20 cellular contexts compared by ENCODE assay signal in genomic region chr16:68935008-68935407, GRCh38.
"Had no signal": no experiment of that assay in that cellular context is flagged by ENCODE, and none has a peak within 500 bp of the region (broad histone marks: within the 10 kb centered on the region; RNA-seq: fewer than 3 reads in every experiment).

No MANE protein-coding gene starts in this region.

- H3K4me3 Mint-ChIP-seq: activated CD4-positive, alpha-beta memory T cell treated with anti-CD3 and anti-CD28 coated beads, Interleukin-2, amount 10 ng/mL, durations not matched to agents 7 days and 5 days; activated CD8-positive, alpha-beta memory T cell treated with anti-CD3 and anti-CD28 coated beads, Interleukin-2, amount 10 ng/mL, durations not matched to agents 7 days and 5 days; activated naive CD8-positive, alpha-beta T cell; memory B cell; naive thymus-derived CD8-positive, alpha-beta T cell; stimulated activated naive CD8-positive, alpha-beta T cell treated with anti-CD3 and anti-CD28 coated beads, Interleukin-15, amount 100 ng/mL, for 72 hours; type B pancreatic cell had no signal

- H3K36me3 ChIP-seq: ovary had no signal

- H3K4me1 ChIP-seq: gastrocnemius medialis, left ventricle myocardium inferior, psoas muscle had no signal

- H3K9me3 Mint-ChIP-seq: activated CD4-positive, alpha-beta memory T cell treated with anti-CD3 and anti-CD28 coated beads, Interleukin-2, amount 10 ng/mL, durations not matched to agents 7 days and 5 days; memory B cell; naive thymus-derived CD8-positive, alpha-beta T cell; stimulated activated naive CD8-positive, alpha-beta T cell treated with anti-CD3 and anti-CD28 coated beads, Interleukin-15, amount 100 ng/mL, for 72 hours; type B pancreatic cell had no signal

- H3K4me3 ChIP-seq: gastrocnemius medialis, left ventricle myocardium inferior, mucosa of descending colon, ovary, psoas muscle, suprapubic skin had no signal

- H3K27me3 Mint-ChIP-seq: activated CD4-positive, alpha-beta memory T cell treated with anti-CD3 and anti-CD28 coated beads, Interleukin-2, amount 10 ng/mL, durations not matched to agents 7 days and 5 days; activated CD8-positive, alpha-beta memory T cell treated with anti-CD3 and anti-CD28 coated beads, Interleukin-2, amount 10 ng/mL, durations not matched to agents 7 days and 5 days; activated naive CD8-positive, alpha-beta T cell; memory B cell; naive thymus-derived CD8-positive, alpha-beta T cell; stimulated activated naive CD8-positive, alpha-beta T cell treated with anti-CD3 and anti-CD28 coated beads, Interleukin-15, amount 100 ng/mL, for 72 hours; type B pancreatic cell had no signal

- H3K27ac ChIP-seq: gastrocnemius medialis, left ventricle myocardium inferior, ovary, psoas muscle, suprapubic skin had no signal

- H3K27me3 ChIP-seq: gastrocnemius medialis, ovary, suprapubic skin had no signal

- H3K9me3 ChIP-seq: gastrocnemius medialis, left ventricle myocardium inferior, mucosa of descending colon, ovary, psoas muscle, suprapubic skin had no signal

- H3K27ac Mint-ChIP-seq: activated CD4-positive, alpha-beta memory T cell treated with anti-CD3 and anti-CD28 coated beads, Interleukin-2, amount 10 ng/mL, durations not matched to agents 7 days and 5 days; activated CD8-positive, alpha-beta memory T cell treated with anti-CD3 and anti-CD28 coated beads, Interleukin-2, amount 10 ng/mL, durations not matched to agents 7 days and 5 days; activated naive CD8-positive, alpha-beta T cell; memory B cell; type B pancreatic cell had no signal

- H3K4me1 Mint-ChIP-seq: memory B cell; naive thymus-derived CD8-positive, alpha-beta T cell; stimulated activated naive CD8-positive, alpha-beta T cell treated with anti-CD3 and anti-CD28 coated beads, Interleukin-15, amount 100 ng/mL, for 72 hours had no signal

- DNase-seq: activated CD4-positive, alpha-beta memory T cell treated with anti-CD3 and anti-CD28 coated beads, Interleukin-2, amount 10 ng/mL, durations not matched to agents 7 days and 5 days; activated CD4-positive, alpha-beta T cell treated with anti-CD3 and anti-CD28 coated beads for 48 hours; activated CD4-positive, CD25-positive, alpha-beta regulatory T cell; activated CD8-positive, alpha-beta memory T cell treated with anti-CD3 and anti-CD28 coated beads, Interleukin-2, amount 10 ng/mL, durations not matched to agents 7 days and 5 days; gastrocnemius medialis; head of caudate nucleus; left ventricle myocardium inferior; mucosa of descending colon; naive thymus-derived CD8-positive, alpha-beta T cell; ovary; psoas muscle; right cardiac atrium; small intestine; stimulated activated CD4-positive, alpha-beta T cell treated with anti-CD3 and anti-CD28 coated beads, Interleukin-15, amount 100 ng/mL, for 24 hours; stimulated activated CD4-positive, alpha-beta T cell treated with anti-CD3 and anti-CD28 coated beads, Interleukin-2, amount 100 ng/mL, for 48 hours; stimulated activated naive CD8-positive, alpha-beta T cell treated with anti-CD3 and anti-CD28 coated beads, Interleukin-15, amount 100 ng/mL, for 72 hours had no signal
